In the genomic region with DNA sequence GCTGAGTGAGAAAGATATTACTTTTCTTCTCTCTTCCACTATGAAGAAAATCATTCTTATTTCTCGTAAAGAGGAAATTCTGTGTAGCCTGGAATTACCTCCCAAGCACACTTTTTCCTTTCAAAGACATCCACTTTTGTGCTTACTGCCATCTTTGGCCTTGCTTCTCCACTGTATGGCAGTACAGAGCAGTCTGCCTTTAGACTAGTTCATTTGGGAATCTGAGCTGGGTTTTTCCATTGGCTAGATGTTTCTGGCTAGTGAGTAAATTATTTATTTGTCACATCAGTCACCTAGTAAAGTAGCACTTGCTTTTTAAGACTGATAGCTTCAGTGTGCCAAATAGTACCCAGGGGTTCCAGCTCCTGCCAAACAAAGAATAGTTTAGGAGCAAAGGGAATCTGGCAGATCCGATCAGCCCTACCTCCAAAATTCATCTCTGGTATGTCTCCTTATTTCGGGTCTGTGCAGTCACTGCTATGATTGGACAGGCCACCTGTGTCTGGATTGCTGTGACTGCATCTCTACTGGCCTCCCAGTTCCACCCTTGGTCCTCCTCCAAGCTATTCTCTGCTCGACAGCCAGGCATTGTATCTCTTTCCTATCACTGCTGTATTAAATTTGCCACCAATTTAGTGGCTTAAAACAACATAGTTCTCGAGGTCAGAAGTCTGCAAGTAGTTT, we compare ENCODE assay signal across 1 cellular context.
TF ChIP-seq lines count a peak whose summit lies in the region.

No MANE protein-coding gene starts in this region.

TF ChIP-seq in GM23338, 12 proteins besides CTCF, POLR2A, EP300 and RAD21 (continued from another document):
- TF ChIP-seq, protein P1, sequence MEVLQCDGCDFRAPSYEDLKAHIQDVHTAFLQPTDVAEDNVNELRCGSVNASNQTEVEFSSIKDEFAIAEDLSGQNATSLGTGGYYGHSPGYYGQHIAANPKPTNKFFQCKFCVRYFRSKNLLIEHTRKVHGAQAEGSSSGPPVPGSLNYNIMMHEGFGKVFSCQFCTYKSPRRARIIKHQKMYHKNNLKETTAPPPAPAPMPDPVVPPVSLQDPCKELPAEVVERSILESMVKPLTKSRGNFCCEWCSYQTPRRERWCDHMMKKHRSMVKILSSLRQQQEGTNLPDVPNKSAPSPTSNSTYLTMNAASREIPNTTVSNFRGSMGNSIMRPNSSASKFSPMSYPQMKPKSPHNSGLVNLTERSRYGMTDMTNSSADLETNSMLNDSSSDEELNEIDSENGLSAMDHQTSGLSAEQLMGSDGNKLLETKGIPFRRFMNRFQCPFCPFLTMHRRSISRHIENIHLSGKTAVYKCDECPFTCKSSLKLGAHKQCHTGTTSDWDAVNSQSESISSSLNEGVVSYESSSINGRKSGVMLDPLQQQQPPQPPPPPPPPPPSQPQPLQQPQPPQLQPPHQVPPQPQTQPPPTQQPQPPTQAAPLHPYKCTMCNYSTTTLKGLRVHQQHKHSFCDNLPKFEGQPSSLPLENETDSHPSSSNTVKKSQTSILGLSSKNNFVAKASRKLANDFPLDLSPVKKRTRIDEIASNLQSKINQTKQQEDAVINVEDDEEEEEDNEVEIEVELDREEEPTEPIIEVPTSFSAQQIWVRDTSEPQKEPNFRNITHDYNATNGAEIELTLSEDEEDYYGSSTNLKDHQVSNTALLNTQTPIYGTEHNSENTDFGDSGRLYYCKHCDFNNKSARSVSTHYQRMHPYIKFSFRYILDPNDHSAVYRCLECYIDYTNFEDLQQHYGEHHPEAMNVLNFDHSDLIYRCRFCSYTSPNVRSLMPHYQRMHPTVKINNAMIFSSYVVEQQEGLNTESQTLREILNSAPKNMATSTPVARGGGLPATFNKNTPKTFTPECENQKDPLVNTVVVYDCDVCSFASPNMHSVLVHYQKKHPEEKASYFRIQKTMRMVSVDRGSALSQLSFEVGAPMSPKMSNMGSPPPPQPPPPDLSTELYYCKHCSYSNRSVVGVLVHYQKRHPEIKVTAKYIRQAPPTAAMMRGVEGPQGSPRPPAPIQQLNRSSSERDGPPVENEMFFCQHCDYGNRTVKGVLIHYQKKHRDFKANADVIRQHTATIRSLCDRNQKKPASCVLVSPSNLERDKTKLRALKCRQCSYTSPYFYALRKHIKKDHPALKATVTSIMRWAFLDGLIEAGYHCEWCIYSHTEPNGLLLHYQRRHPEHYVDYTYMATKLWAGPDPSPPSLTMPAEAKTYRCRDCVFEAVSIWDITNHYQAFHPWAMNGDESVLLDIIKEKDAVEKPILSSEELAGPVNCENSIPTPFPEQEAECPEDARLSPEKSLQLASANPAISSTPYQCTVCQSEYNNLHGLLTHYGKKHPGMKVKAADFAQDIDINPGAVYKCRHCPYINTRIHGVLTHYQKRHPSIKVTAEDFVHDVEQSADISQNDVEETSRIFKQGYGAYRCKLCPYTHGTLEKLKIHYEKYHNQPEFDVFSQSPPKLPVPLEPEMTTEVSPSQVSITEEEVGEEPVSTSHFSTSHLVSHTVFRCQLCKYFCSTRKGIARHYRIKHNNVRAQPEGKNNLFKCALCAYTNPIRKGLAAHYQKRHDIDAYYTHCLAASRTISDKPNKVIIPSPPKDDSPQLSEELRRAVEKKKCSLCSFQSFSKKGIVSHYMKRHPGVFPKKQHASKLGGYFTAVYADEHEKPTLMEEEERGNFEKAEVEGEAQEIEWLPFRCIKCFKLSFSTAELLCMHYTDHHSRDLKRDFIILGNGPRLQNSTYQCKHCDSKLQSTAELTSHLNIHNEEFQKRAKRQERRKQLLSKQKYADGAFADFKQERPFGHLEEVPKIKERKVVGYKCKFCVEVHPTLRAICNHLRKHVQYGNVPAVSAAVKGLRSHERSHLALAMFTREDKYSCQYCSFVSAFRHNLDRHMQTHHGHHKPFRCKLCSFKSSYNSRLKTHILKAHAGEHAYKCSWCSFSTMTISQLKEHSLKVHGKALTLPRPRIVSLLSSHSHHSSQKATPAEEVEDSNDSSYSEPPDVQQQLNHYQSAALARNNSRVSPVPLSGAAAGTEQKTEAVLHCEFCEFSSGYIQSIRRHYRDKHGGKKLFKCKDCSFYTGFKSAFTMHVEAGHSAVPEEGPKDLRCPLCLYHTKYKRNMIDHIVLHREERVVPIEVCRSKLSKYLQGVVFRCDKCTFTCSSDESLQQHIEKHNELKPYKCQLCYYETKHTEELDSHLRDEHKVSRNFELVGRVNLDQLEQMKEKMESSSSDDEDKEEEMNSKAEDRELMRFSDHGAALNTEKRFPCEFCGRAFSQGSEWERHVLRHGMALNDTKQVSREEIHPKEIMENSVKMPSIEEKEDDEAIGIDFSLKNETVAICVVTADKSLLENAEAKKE (CRISPR knock-in tag; IDR thresholded peaks at IDR 0.05): no peak
- TF ChIP-seq POLR2AphosphoS5 (IDR thresholded peaks at IDR 0.05; ENCODE audit: low read depth): no peak
- TF ChIP-seq NANOG (IDR thresholded peaks at IDR 0.05; ENCODE audit: borderline replicate concordance): no peak
- no peak for TF ChIP-seq EZH2 (IDR thresholded peaks at IDR 0.05; ENCODE audit: low read depth, unreplicated experiment)
- no peak for TF ChIP-seq CREB1 (CRISPR knock-in tag; IDR thresholded peaks at IDR 0.05; ENCODE audit: low read depth)
- no peak for TF ChIP-seq ZNF331 (CRISPR knock-in tag; IDR thresholded peaks at IDR 0.05; ENCODE audit: low read depth)
